In genomic region chr14:95265106-95266094, GRCh38 we compare ENCODE assay signal across 1 cellular context.
TF ChIP-seq lines count a peak whose summit lies in the region.

No MANE protein-coding gene starts in this region.

TF ChIP-seq in HCT116, 20 proteins besides CTCF, POLR2A, EP300 and RAD21 (continued from another document):
- TF ChIP-seq, protein P1, sequence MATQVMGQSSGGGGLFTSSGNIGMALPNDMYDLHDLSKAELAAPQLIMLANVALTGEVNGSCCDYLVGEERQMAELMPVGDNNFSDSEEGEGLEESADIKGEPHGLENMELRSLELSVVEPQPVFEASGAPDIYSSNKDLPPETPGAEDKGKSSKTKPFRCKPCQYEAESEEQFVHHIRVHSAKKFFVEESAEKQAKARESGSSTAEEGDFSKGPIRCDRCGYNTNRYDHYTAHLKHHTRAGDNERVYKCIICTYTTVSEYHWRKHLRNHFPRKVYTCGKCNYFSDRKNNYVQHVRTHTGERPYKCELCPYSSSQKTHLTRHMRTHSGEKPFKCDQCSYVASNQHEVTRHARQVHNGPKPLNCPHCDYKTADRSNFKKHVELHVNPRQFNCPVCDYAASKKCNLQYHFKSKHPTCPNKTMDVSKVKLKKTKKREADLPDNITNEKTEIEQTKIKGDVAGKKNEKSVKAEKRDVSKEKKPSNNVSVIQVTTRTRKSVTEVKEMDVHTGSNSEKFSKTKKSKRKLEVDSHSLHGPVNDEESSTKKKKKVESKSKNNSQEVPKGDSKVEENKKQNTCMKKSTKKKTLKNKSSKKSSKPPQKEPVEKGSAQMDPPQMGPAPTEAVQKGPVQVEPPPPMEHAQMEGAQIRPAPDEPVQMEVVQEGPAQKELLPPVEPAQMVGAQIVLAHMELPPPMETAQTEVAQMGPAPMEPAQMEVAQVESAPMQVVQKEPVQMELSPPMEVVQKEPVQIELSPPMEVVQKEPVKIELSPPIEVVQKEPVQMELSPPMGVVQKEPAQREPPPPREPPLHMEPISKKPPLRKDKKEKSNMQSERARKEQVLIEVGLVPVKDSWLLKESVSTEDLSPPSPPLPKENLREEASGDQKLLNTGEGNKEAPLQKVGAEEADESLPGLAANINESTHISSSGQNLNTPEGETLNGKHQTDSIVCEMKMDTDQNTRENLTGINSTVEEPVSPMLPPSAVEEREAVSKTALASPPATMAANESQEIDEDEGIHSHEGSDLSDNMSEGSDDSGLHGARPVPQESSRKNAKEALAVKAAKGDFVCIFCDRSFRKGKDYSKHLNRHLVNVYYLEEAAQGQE (IDR thresholded peaks at IDR 0.05; ENCODE audit: low read depth), result no peak
